In genomic region chr20:25195962-25196700, GRCh38 we compare ENCODE assay signal across 9 cellular contexts. TPM values are rescaled to one million over a fixed set of nuclear protein-coding genes. Genes with fewer than 3 reads are reported as not detected.
DNase-seq lines count a peak whose midpoint lies in the region; ATAC-seq, FAIRE-seq and TF ChIP-seq lines count a peak whose summit lies in the region.
"Had no signal": no experiment of that assay in that cellular context is flagged by ENCODE, and none has a peak within 500 bp of the region (broad histone marks: within the 10 kb centered on the region; RNA-seq: fewer than 3 reads in every experiment).

No MANE protein-coding gene starts in this region.

- peak; percentile 20 for ATAC-seq in HG02642 (IDR thresholded peaks at IDR 0.05; ENCODE audit: poor library complexity, unreplicated experiment)

- DNase-seq in NCI-H2081 (lab: John Stamatoyannopoulos, UW) = peak; percentile 46 to 58
- no peak for DNase-seq in NCI-H2081 treated with DMSO at 0.1 percent for 48 hours (lab: John Stamatoyannopoulos, UW)
- DNase-seq in NCI-H345 (lab: John Stamatoyannopoulos, UW) = peak; percentile 72
- DNase-seq in ascending aorta (ENCODE audit: low spot score in 2 of 2) = no peak
- DNase-seq in small intestine = peak; percentile 93
- no peak for DNase-seq in NOMO-1 treated with dmso at 0.1 percent for 144 hours (lab: John Stamatoyannopoulos, UW; ENCODE audit: unreplicated experiment)

- no peak for FAIRE-seq in small intestine (lab: Jason Lieb, UNC)
- FAIRE-seq: G401.6 had no signal

- H3K9me3 ChIP-seq in ascending aorta = no peaks in the 10 kb centered on the region
- no peaks in the 10 kb centered on the region for H3K9me3 ChIP-seq in iPS-18a (ENCODE audit: control insufficient read depth, low read depth, low read length)
- no peaks in the 10 kb centered on the region for H3K9me3 ChIP-seq in small intestine (ENCODE audit: control insufficient read depth, low read depth)

- H3K4me3 ChIP-seq in ascending aorta (peak overlapping the region; percentile 78 to 87), iPS-18a (ENCODE audit: low read length) (peak overlapping the region; percentile 81), small intestine (ENCODE audit: low read depth in 1 of 2, low read length in 2 of 2) (peak overlapping the region; percentile 52 to 85)

- intact Hi-C loops in ascending aorta (cut with DNase I) = loop anchor here (1.0 to 5.0 kb wide), 5 partner anchors 31 to 204 kb away; partner anchors contain the start of genes ABHD12, APMAP and PYGB

- H3K9ac ChIP-seq in iPS-18a (ENCODE audit: low read length) = peak overlapping the region; percentile 56

- peaks cover 0 to 20% of the 10 kb centered on the region in 2 donors for H3K4me1 ChIP-seq in ascending aorta
- peaks cover 21% of the 10 kb centered on the region for H3K4me1 ChIP-seq in iPS-18a (ENCODE audit: control insufficient read depth, low read depth, low read length)
- H3K4me1 ChIP-seq in small intestine (ENCODE audit: control insufficient read depth in 2 of 2, insufficient read depth in 1 of 2, low read depth in 1 of 2, low read length in 1 of 2) = peaks cover 0 to 3% of the 10 kb centered on the region in 2 donors

- TF ChIP-seq CTCF in ascending aorta (IDR thresholded peaks at IDR 0.05) = no peak

- WGBS in small intestine, 3 donors = 0 to 2% (median 2%) methylated on average over 33 to 34 of the region's 34 CpGs

- H3K27me3 ChIP-seq in ascending aorta = no peaks in the 10 kb centered on the region
- peaks cover 6% of the 10 kb centered on the region for H3K27me3 ChIP-seq in iPS-18a (ENCODE audit: control insufficient read depth, insufficient read depth, low read length)
- no peaks in the 10 kb centered on the region for H3K27me3 ChIP-seq in small intestine (ENCODE audit: control insufficient read depth in 2 of 2, insufficient read depth in 2 of 2, low read length in 2 of 2)

- peak overlapping the region; percentile 75 for H3K27ac ChIP-seq in ascending aorta
- no peak overlapping the region for H3K27ac ChIP-seq in iPS-18a (ENCODE audit: low read length)
- H3K27ac ChIP-seq in small intestine (ENCODE audit: low read depth in 1 of 2, low read length in 1 of 2) = peak overlapping the region; percentile 92 to 93

- no peaks in the 10 kb centered on the region for H3K36me3 ChIP-seq in ascending aorta
- no peaks in the 10 kb centered on the region for H3K36me3 ChIP-seq in iPS-18a (ENCODE audit: control insufficient read depth, low read depth, low read length)
- no peaks in the 10 kb centered on the region for H3K36me3 ChIP-seq in small intestine (ENCODE audit: control insufficient read depth in 2 of 2, insufficient read depth in 2 of 2, low read length in 2 of 2)

RNA-seq across cellular contexts. Expression of gene ENTPD6, which starts 0.6 kb away (rescaled TPM):
- 66.5 TPM for total RNA-seq in ascending aorta
- 100 to 1,000 TPM in 2 of 3 donors, 10 to 100 TPM in 1; 84.1 to 242 (median 163) TPM for polyA plus RNA-seq in small intestine

RNA-seq across cellular contexts. Expression of gene PYGB, which starts 51.8 kb away (rescaled TPM):
- 125 TPM for total RNA-seq in ascending aorta
- polyA plus RNA-seq in small intestine = 10 to 100 TPM; 25.7 to 37.0 (median 28.4) TPM

Comparison
In these comparisons a context has a peak if more than half of its experiments do, and no peak if none do; other contexts are left out.
1. DNase-seq: peak in NCI-H2081 (2 of 2), NCI-H345 (single experiment) and small intestine (single experiment); none in NCI-H2081 treated with DMSO at 0.1 percent for 48 hours (single experiment), ascending aorta (0 of 2) and NOMO-1 treated with dmso at 0.1 percent for 144 hours (single experiment).
2. Peak in every context shown above with its lines, with median percentiles within 50 percentile points of each other: H3K4me3 ChIP-seq.